36 cellular contexts compared by ENCODE assay signal in genomic region chr7:154497751-154498150, GRCh38.
"Had no signal": no experiment of that assay in that cellular context is flagged by ENCODE, and none has a peak within 500 bp of the region (broad histone marks: within the 10 kb centered on the region; RNA-seq: fewer than 3 reads in every experiment).

No MANE protein-coding gene starts in this region.

- H3K4me3 Mint-ChIP-seq: activated B cell treated with CpG ODN at 0.5 μM for 24 hours; activated CD4-positive, alpha-beta memory T cell treated with anti-CD3 and anti-CD28 coated beads for 36 hours; activated CD4-positive, alpha-beta T cell treated with anti-CD3 and anti-CD28 coated beads, Interleukin-2, amount 10 ng/mL, durations not matched to agents 24 days and 14 days; activated CD8-positive, alpha-beta T cell treated with anti-CD3 and anti-CD28 coated beads for 36 hours; activated naive CD4-positive, alpha-beta T cell treated with anti-CD3 and anti-CD28 coated beads for 36 hours; activated naive CD8-positive, alpha-beta T cell treated with anti-CD3 and anti-CD28 coated beads for 36 hours; activated T-cell treated with anti-CD3 and anti-CD28 coated beads, Interleukin-2, amount 50 U/mL, for 4 hours; activated T-cell treated with anti-CD3 and anti-CD28 coated beads, Interleukin-2, amount 50 U/mL, for 72 hours; activated T-helper 1 cell treated with anti-CD3 and anti-CD28 coated beads, Interleukin-12 subunit alpha, Interleukin-12 subunit beta, Interleukin-2, Interleukin-4 antibody, amounts not matched to agents 30 ng/mL and 10 ng/mL and 1 ng/mL, durations not matched to agents 14 hours and 24 hours and 36 hours; activated T-helper 17 cell treated with anti-CD3 and anti-CD28 coated beads, Interleukin-2, amount 50 U/mL, for 72 hours; brain; central memory CD8-positive, alpha-beta T cell; T-helper 1 cell treated with Interleukin-12 subunit alpha and Interleukin-12 subunit beta and Interleukin-4 antibody, amounts not matched to agents 30 μg/mL and 1 μg/mL, for 36 hours; T-helper 2 cell treated with Interferon-gamma antibody and Interleukin-4, amounts not matched to agents 5 μg/mL and 100 μg/mL, for 36 hours had no signal

- H3K27ac Mint-ChIP-seq: activated B cell treated with CpG ODN at 0.5 μM for 24 hours; activated CD4-positive, alpha-beta memory T cell treated with anti-CD3 and anti-CD28 coated beads for 36 hours; activated CD4-positive, alpha-beta T cell treated with anti-CD3 and anti-CD28 coated beads, Interleukin-2, amount 10 ng/mL, durations not matched to agents 24 days and 14 days; activated CD8-positive, alpha-beta T cell treated with anti-CD3 and anti-CD28 coated beads for 36 hours; activated naive CD4-positive, alpha-beta T cell treated with anti-CD3 and anti-CD28 coated beads for 36 hours; activated naive CD4-positive, alpha-beta T cell treated with anti-CD3 and anti-CD28 coated beads, Interleukin-2, amount 50 U/mL, for 72 hours; activated naive CD8-positive, alpha-beta T cell treated with anti-CD3 and anti-CD28 coated beads for 36 hours; activated T-cell treated with anti-CD3 and anti-CD28 coated beads, Interleukin-2, amount 50 U/mL, for 72 hours; activated T-helper 1 cell treated with anti-CD3 and anti-CD28 coated beads, Interleukin-12 subunit alpha, Interleukin-12 subunit beta, Interleukin-2, Interleukin-4 antibody, amounts not matched to agents 30 ng/mL and 10 ng/mL and 1 ng/mL, durations not matched to agents 14 hours and 24 hours and 36 hours; activated T-helper 17 cell treated with anti-CD3 and anti-CD28 coated beads, Interleukin-2, amount 50 U/mL, for 72 hours; brain; T-helper 1 cell treated with Interleukin-12 subunit alpha and Interleukin-12 subunit beta and Interleukin-4 antibody, amounts not matched to agents 30 μg/mL and 1 μg/mL, for 36 hours; T-helper 2 cell treated with Interferon-gamma antibody and Interleukin-4, amounts not matched to agents 5 μg/mL and 100 μg/mL, for 36 hours had no signal

- H3K4me1 Mint-ChIP-seq: activated B cell treated with CpG ODN at 0.5 μM for 24 hours; activated CD4-positive, alpha-beta T cell treated with anti-CD3 and anti-CD28 coated beads, Interleukin-2, amount 10 ng/mL, durations not matched to agents 24 days and 14 days; activated naive CD8-positive, alpha-beta T cell treated with anti-CD3 and anti-CD28 coated beads for 36 hours; activated T-helper 17 cell treated with anti-CD3 and anti-CD28 coated beads, Interleukin-2, amount 50 U/mL, for 72 hours; brain; central memory CD8-positive, alpha-beta T cell had no signal

- H3K4me1 ChIP-seq: adrenal gland, ascending aorta had no signal

- H3K27me3 ChIP-seq: adrenal gland, ascending aorta, cardiac muscle cell had no signal

- H3K36me3 Mint-ChIP-seq: activated CD4-positive, alpha-beta memory T cell treated with anti-CD3 and anti-CD28 coated beads for 36 hours; activated naive CD8-positive, alpha-beta T cell treated with anti-CD3 and anti-CD28 coated beads for 36 hours had no signal

- DNase-seq: activated B cell treated with CpG ODN at 0.5 μM for 24 hours; activated CD4-positive, alpha-beta memory T cell treated with anti-CD3 and anti-CD28 coated beads for 36 hours; activated CD4-positive, alpha-beta T cell treated with anti-CD3 and anti-CD28 coated beads for 4 hours; activated CD4-positive, alpha-beta T cell treated with anti-CD3 and anti-CD28 coated beads, Interleukin-2, amount 10 ng/mL, durations not matched to agents 24 days and 14 days; activated CD4-positive, alpha-beta T cell treated with anti-CD3 and anti-CD28 coated beads, Interleukin-2, amount 50 U/mL, for 1 hour; activated CD4-positive, alpha-beta T cell treated with anti-CD3 and anti-CD28 coated beads, Interleukin-2, amount 50 U/mL, for 4 hours; activated CD4-positive, CD25-positive, alpha-beta regulatory T cell treated with anti-CD3 and anti-CD28 coated beads, Interleukin-2, amount 50 U/mL, for 72 hours; activated CD8-positive, alpha-beta memory T cell treated with anti-CD3 and anti-CD28 coated beads, Interleukin-2, amount 50 U/mL, for 4 hours; activated CD8-positive, alpha-beta T cell treated with anti-CD3 and anti-CD28 coated beads for 36 hours; activated effector memory CD4-positive, alpha-beta T cell treated with anti-CD3 and anti-CD28 coated beads, Interleukin-2, amount 50 U/mL, for 16 hours; activated gamma-delta T cell treated with Interleukin-2 at 50 U/mL for 16 hours; activated naive CD4-positive, alpha-beta T cell; activated naive CD4-positive, alpha-beta T cell treated with anti-CD3 and anti-CD28 coated beads for 36 hours; activated naive CD4-positive, alpha-beta T cell treated with anti-CD3 and anti-CD28 coated beads, Interleukin-2, amount 50 U/mL, for 16 hours; activated naive CD8-positive, alpha-beta T cell treated with anti-CD3 and anti-CD28 coated beads for 36 hours; activated T-cell treated with anti-CD3 and anti-CD28 coated beads for 4 hours; activated T-cell treated with anti-CD3 and anti-CD28 coated beads, Interleukin-2, amount 50 U/mL, for 1 hour; activated T-cell treated with anti-CD3 and anti-CD28 coated beads, Interleukin-2, amount 50 U/mL, for 4 hours; activated T-cell treated with anti-CD3 and anti-CD28 coated beads, Interleukin-2, amount 50 U/mL, for 72 hours; adrenal gland; amygdala; anterior cingulate cortex; cerebellar nuclear complex; T-helper 1 cell; T-helper 2 cell; T-helper 9 cell had no signal

- H3K27me3 Mint-ChIP-seq: activated B cell treated with CpG ODN at 0.5 μM for 24 hours; activated CD4-positive, alpha-beta memory T cell treated with anti-CD3 and anti-CD28 coated beads for 36 hours; activated CD4-positive, alpha-beta T cell treated with anti-CD3 and anti-CD28 coated beads, Interleukin-2, amount 10 ng/mL, durations not matched to agents 24 days and 14 days; activated CD8-positive, alpha-beta T cell treated with anti-CD3 and anti-CD28 coated beads for 36 hours; activated naive CD8-positive, alpha-beta T cell treated with anti-CD3 and anti-CD28 coated beads for 36 hours; activated T-helper 17 cell treated with anti-CD3 and anti-CD28 coated beads, Interleukin-2, amount 50 U/mL, for 72 hours; brain; central memory CD8-positive, alpha-beta T cell had no signal

- H3K36me3 ChIP-seq: adrenal gland, ascending aorta, cardiac muscle cell had no signal

- H3K4me3 ChIP-seq: adrenal gland, ascending aorta, cardiac muscle cell had no signal

- H3K9me3 ChIP-seq: adrenal gland, ascending aorta had no signal

- H3K27ac ChIP-seq: adrenal gland, ascending aorta, cardiac muscle cell, VCaP had no signal

- ATAC-seq: activated CD8-positive, alpha-beta T cell treated with anti-CD3 and anti-CD28 coated beads for 36 hours; activated naive CD4-positive, alpha-beta T cell treated with anti-CD3 and anti-CD28 coated beads, Interleukin-2, amount 50 U/mL, for 72 hours; activated T-cell treated with anti-CD3 and anti-CD28 coated beads, Interleukin-2, amount 50 U/mL, for 4 hours; activated T-cell treated with anti-CD3 and anti-CD28 coated beads, Interleukin-2, amount 50 U/mL, for 72 hours; activated T-helper 17 cell treated with anti-CD3 and anti-CD28 coated beads, Interleukin-2, amount 50 U/mL, for 72 hours had no signal
